ENCODE assay signal across 8 cellular contexts in genomic region chr1:31412732-31413404, GRCh38. TPM values are rescaled to one million over a fixed set of nuclear protein-coding genes. Genes with fewer than 3 reads are reported as not detected.
A peak's percentile ranks its signal among the peaks of the same experiment; 100 is the strongest.
DNase-seq lines count a peak whose midpoint lies in the region; ATAC-seq and TF ChIP-seq lines count a peak whose summit lies in the region.

Gene SERINC2 (plus strand): TSS chr1:31413213. CDS start chr1:31413266, 53 bp downstream.

- 5% methylated on average over 15 of the region's 63 CpGs for WGBS in right lobe of liver (ENCODE audit: insufficient coverage, low coverage, low lambda C conversion rate, missing lambda C conversion rate)
- 3% methylated on average over 63 of the region's 63 CpGs for WGBS in thymus

- no peak within 1 kb of the TSS for H3K27ac ChIP-seq in OCI-LY3 (ENCODE audit: low read length)
- peak within 1 kb of the TSS; percentile 74 to 94 (median 77) for H3K27ac ChIP-seq in right lobe of liver
- peak within 1 kb of the TSS; percentile 69 for H3K27ac ChIP-seq in thymus (ENCODE audit: low read depth)

- no peak for TF ChIP-seq CTCF in OCI-LY3 (IDR thresholded peaks at IDR 0.05; ENCODE audit: low read depth, low read length)
- no peak for TF ChIP-seq CTCF in right lobe of liver (IDR thresholded peaks at IDR 0.05)

- H3K79me2 ChIP-seq in OCI-LY3 (ENCODE audit: low read length), result no peaks in the 10 kb centered on the region

- H3K4me3 ChIP-seq in OCI-LY3 (ENCODE audit: low read length) (peak within 1 kb of the TSS; percentile 93), right lobe of liver (peak within 1 kb of the TSS; percentile 82 to 94 (median 82)), thymus (ENCODE audit: low read length) (peak within 1 kb of the TSS; percentile 62)

- intact Hi-C loops in right lobe of liver (cut with DNase I), result no loop called here

- H3K9ac ChIP-seq in OCI-LY3 (ENCODE audit: low read length), result peak within 1 kb of the TSS; percentile 74

- H4K20me1 ChIP-seq in OCI-LY3 (ENCODE audit: insufficient read depth, low read length), result no peaks in the 10 kb centered on the region

- H3K9me3 ChIP-seq in OCI-LY3 (ENCODE audit: insufficient read depth, low read length), result no peaks in the 10 kb centered on the region
- no peaks in the 10 kb centered on the region for H3K9me3 ChIP-seq in right lobe of liver
- no peaks in the 10 kb centered on the region for H3K9me3 ChIP-seq in thymus (ENCODE audit: control insufficient read depth)

- H3K36me3 ChIP-seq in OCI-LY3 (replicated peaks; ENCODE audit: low read depth, low read length) (no peaks in the 10 kb centered on the region), right lobe of liver (no peaks in the 10 kb centered on the region), thymus (ENCODE audit: control insufficient read depth, insufficient read depth) (no peaks in the 10 kb centered on the region)

- H2AFZ ChIP-seq in OCI-LY3 (ENCODE audit: low read depth, low read length), result peak within 1 kb of the TSS; percentile 83; the same call in 1 of the 2 replicates

- ATAC-seq in GM19351 (IDR thresholded peaks at IDR 0.05; ENCODE audit: unreplicated experiment) (peak; percentile 54), right lobe of liver (peak; percentile 35 to 67 (median 54)), GM21423 (IDR thresholded peaks at IDR 0.05; ENCODE audit: unreplicated experiment) (no peak)

- DNase-seq in CD1c-positive myeloid dendritic cell (ENCODE audit: extremely low spot score) (peak; percentile 41), cerebellum (ENCODE audit: low spot score) (peak; percentile 64), right lobe of liver (peak in 2 of 3 donors; percentile 56 to 58), UCSD-AML1 (lab: John Stamatoyannopoulos, UW; ENCODE audit: unreplicated experiment) (no peak)

- TF ChIP-seq POLR2A in right lobe of liver (IDR thresholded peaks at IDR 0.05), result peak; percentile 64

- peaks cover 2% of the 10 kb centered on the region; the same call in 1 of the 2 replicates for H3K4me1 ChIP-seq in OCI-LY3 (ENCODE audit: low read length)
- peaks cover 0 to 26% (median 11%) of the 10 kb centered on the region in 4 donors for H3K4me1 ChIP-seq in right lobe of liver
- H3K4me1 ChIP-seq in thymus (ENCODE audit: control insufficient read depth, insufficient read depth, low read length), result peaks cover 2% of the 10 kb centered on the region

- H3K27me3 ChIP-seq in OCI-LY3 (ENCODE audit: low read depth, low read length) (peaks cover 8% of the 10 kb centered on the region), right lobe of liver (no peaks in the 10 kb centered on the region), thymus (ENCODE audit: control insufficient read depth, insufficient read depth) (peaks cover 39% of the 10 kb centered on the region)

- peak within 1 kb of the TSS; percentile 94 for H3K4me2 ChIP-seq in OCI-LY3 (ENCODE audit: low read length)

RNA-seq across cellular contexts. Expression of gene SERINC2, which starts in this region (rescaled TPM):
- 2.8 TPM for total RNA-seq in cerebellum
- total RNA-seq in right lobe of liver, result 100 to 1,000 TPM in 3 of 6 experiments, 10 to 100 TPM in 3; 59.7 to 117 (median 86.9) TPM
- 15.6 TPM for polyA plus RNA-seq in thymus

Comparison
In these comparisons a context has a peak if more than half of its experiments do, and no peak if none do; other contexts are left out.
1. RNA of gene SERINC2 (total RNA-seq): 59.7 to 117 TPM in right lobe of liver; 2.8 TPM in cerebellum (single experiment); every median in the first group is over 10 times any median in the second.
2. Peak in every context shown above with its lines, with median percentiles within 50 percentile points of each other: H3K4me3 ChIP-seq.